Comparison of ENCODE assay signal across 9 cellular contexts in the genomic region with DNA sequence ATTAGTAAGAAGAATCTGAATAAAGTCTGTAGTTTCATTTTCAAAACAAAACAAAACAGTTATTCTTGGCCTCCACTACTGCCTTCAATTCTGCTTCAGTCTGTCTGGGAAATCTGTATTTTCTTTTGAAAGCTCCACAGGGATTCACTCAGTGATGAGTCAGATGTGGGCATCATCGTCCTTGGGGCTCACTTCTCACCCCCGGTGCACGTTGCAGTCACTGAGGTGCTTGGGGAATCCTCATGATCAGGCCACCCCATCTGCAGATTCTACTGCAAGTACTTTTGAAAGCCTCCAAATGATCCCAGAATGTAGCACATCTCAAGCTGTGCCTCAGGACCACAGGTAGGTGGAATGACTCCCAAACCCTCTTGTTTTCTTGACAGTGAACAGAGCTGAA. TPM values are rescaled to one million over a fixed set of nuclear protein-coding genes. Genes with fewer than 3 reads are reported as not detected.
DNase-seq lines count a peak whose midpoint lies in the region; ATAC-seq and TF ChIP-seq lines count a peak whose summit lies in the region.
"Had no signal": no experiment of that assay in that cellular context is flagged by ENCODE, and none has a peak within 500 bp of the region (broad histone marks: within the 10 kb centered on the region; RNA-seq: fewer than 3 reads in every experiment).

No MANE protein-coding gene starts in this region.

- WGBS in H9 (ENCODE audit: extremely low coverage, insufficient read length, low lambda C conversion rate) = no CpG with 5 or more reads among the region's 3 CpGs

- no peaks in the 10 kb centered on the region for H3K27me3 ChIP-seq in H9 (ENCODE audit: insufficient read depth, low read length)
- H3K27me3 ChIP-seq in thoracic aorta (replicated peaks; ENCODE audit: insufficient read depth) = no peaks in the 10 kb centered on the region

- peaks cover 4% of the 10 kb centered on the region for H4K20me1 ChIP-seq in H9 (ENCODE audit: control insufficient read depth, insufficient read depth, insufficient read length)

- H3K9me3 ChIP-seq in H9 (ENCODE audit: control insufficient read depth, low read depth, low read length) (no peaks in the 10 kb centered on the region), thoracic aorta (no peaks in the 10 kb centered on the region)

- no peak overlapping the region for H3K14ac ChIP-seq in H9 (ENCODE audit: insufficient read depth, low read length)

- H3K4me1 ChIP-seq in H9 (ENCODE audit: insufficient read depth, low read length) = peaks cover 4% of the 10 kb centered on the region; the same call in 1 of the 2 replicates
- H3K4me1 ChIP-seq in thoracic aorta (ENCODE audit: control insufficient read depth in 1 of 2, low read depth in 2 of 2) = peaks cover 61 to 79% of the 10 kb centered on the region in 2 donors

- peaks cover 37 to 39% of the 10 kb centered on the region in 2 experiments for H3K4me1 Mint-ChIP-seq in H9
- H3K4me1 Mint-ChIP-seq in activated T-cell treated with anti-CD3 and anti-CD28 coated beads, Interleukin-2, amount 50 U/mL, for 4 hours (ENCODE audit: low read depth) = peaks cover 91% of the 10 kb centered on the region

- no peak overlapping the region for H3K4ac ChIP-seq in H9 (ENCODE audit: low read depth, low read length)

- H3T11ph ChIP-seq in H9 (ENCODE audit: low read length) = no peak overlapping the region

- no peak overlapping the region for H3K4me2 ChIP-seq in H9 (ENCODE audit: insufficient read depth, insufficient read length, low read length)

- H2BK120ac ChIP-seq in H9 (ENCODE audit: low read depth, low read length, poor library complexity, severe bottlenecking) = no peak overlapping the region

- no peak overlapping the region for H2AFZ ChIP-seq in H9 (ENCODE audit: low read length)

- no peak for TF ChIP-seq CTCF in AG10803 (conservative IDR thresholded peaks at IDR 0.05; ENCODE audit: low read length)
- TF ChIP-seq CTCF in H9 (conservative IDR thresholded peaks at IDR 0.05) = no peak
- no peak for TF ChIP-seq CTCF in thoracic aorta (IDR thresholded peaks at IDR 0.05)

- H3K18ac ChIP-seq in H9 (ENCODE audit: insufficient read length, low read depth, low read length) = no peak overlapping the region

- no peak overlapping the region for H2BK12ac ChIP-seq in H9 (ENCODE audit: insufficient read length, low read depth, low read length)

- H3K79me1 ChIP-seq in H9 (ENCODE audit: insufficient read depth, low read depth, low read length, poor library complexity, severe bottlenecking) = peaks cover 3% of the 10 kb centered on the region

- DNase-seq in AG10803 (ENCODE audit: low read depth) (peak; percentile 75), H9 (no peak), hepatic stellate cell (ENCODE audit: low spot score) (peak; percentile 62), thoracic aorta (ENCODE audit: low spot score) (no peak), DMS 273 (lab: John Stamatoyannopoulos, UW; ENCODE audit: unreplicated experiment) (no peak)
- DNase-seq in activated T-cell treated with anti-CD3 and anti-CD28 coated beads, Interleukin-2, amount 50 U/mL, for 4 hours = no peak

- peak overlapping the region in 2 of 3 experiments; percentile 18 to 21; a peak in 1 of 7 replicates for H3K27ac Mint-ChIP-seq in H9

- H3K4me3 Mint-ChIP-seq in H9 = no peak overlapping the region
- peak overlapping the region; percentile 80 for H3K4me3 Mint-ChIP-seq in activated T-cell treated with anti-CD3 and anti-CD28 coated beads, Interleukin-2, amount 50 U/mL, for 4 hours

- peaks cover 0 to 2% (median 0%) of the 10 kb centered on the region in 3 experiments; a peak in 1 of 7 replicates for H3K36me3 Mint-ChIP-seq in H9 (ENCODE audit: insufficient read depth in 1 of 3, low read depth in 3 of 3)
- H3K36me3 Mint-ChIP-seq in activated T-cell treated with anti-CD3 and anti-CD28 coated beads, Interleukin-2, amount 50 U/mL, for 4 hours (ENCODE audit: insufficient read depth) = peaks cover 15% of the 10 kb centered on the region

- no peak overlapping the region for H2BK20ac ChIP-seq in H9 (ENCODE audit: low read depth, low read length, poor library complexity, severe bottlenecking)

- H3K23me2 ChIP-seq in H9 (ENCODE audit: insufficient read length, low read depth, low read length, poor library complexity, severe bottlenecking) = no peaks in the 10 kb centered on the region

- peaks cover 6% of the 10 kb centered on the region; the same call in 1 of the 2 replicates for H3K79me2 ChIP-seq in H9 (ENCODE audit: insufficient read depth, low read length)

- H3K36me3 ChIP-seq in thoracic aorta = no peaks in the 10 kb centered on the region

- H3K9ac ChIP-seq in H9 (ENCODE audit: extremely low read depth, insufficient read length, low read length) = no peak overlapping the region

- no peaks in the 10 kb centered on the region for H3K9me3 Mint-ChIP-seq in H9
- H3K9me3 Mint-ChIP-seq in activated T-cell treated with anti-CD3 and anti-CD28 coated beads, Interleukin-2, amount 50 U/mL, for 4 hours = no peaks in the 10 kb centered on the region

- ATAC-seq in activated T-cell treated with anti-CD3 and anti-CD28 coated beads, Interleukin-2, amount 50 U/mL, for 4 hours = peak; percentile 35
- peak; percentile 59 for ATAC-seq in thoracic aorta (ENCODE audit: insufficient number of reproducible peaks, low FRiP score, low read depth)
- ATAC-seq in GM21619 (IDR thresholded peaks at IDR 0.05; ENCODE audit: unreplicated experiment) = no peak
- no peak for ATAC-seq in HG03520 (IDR thresholded peaks at IDR 0.05; ENCODE audit: unreplicated experiment)

- no peaks in the 10 kb centered on the region for H3K27me3 Mint-ChIP-seq in H9 (ENCODE audit: low read depth)
- no peaks in the 10 kb centered on the region for H3K27me3 Mint-ChIP-seq in activated T-cell treated with anti-CD3 and anti-CD28 coated beads, Interleukin-2, amount 50 U/mL, for 4 hours (ENCODE audit: low read depth)

- peak overlapping the region; percentile 67 for H4K91ac ChIP-seq in H9 (ENCODE audit: insufficient read length, low read depth, low read length)

- H3K23ac ChIP-seq in H9 (ENCODE audit: insufficient read length, low read depth, low read length) = no peak overlapping the region

- no peak overlapping the region for H3K56ac ChIP-seq in H9 (ENCODE audit: insufficient read length, low read depth, low read length)

- H4K8ac ChIP-seq in H9 (replicated peaks; ENCODE audit: insufficient read length, low read depth, low read length) = no peak overlapping the region

- H3K4me3 ChIP-seq in AG10803 (ENCODE audit: low read length) = peak overlapping the region; percentile 32
- H3K4me3 ChIP-seq in thoracic aorta = peak overlapping the region; percentile 56

- no peak overlapping the region for H3K27ac ChIP-seq in H9 (ENCODE audit: insufficient read length, low read depth, low read length)
- peak overlapping the region; percentile 63 to 88 for H3K27ac ChIP-seq in thoracic aorta
- H3K27ac ChIP-seq: epithelial cell of prostate had no signal

- no peak overlapping the region for H4K5ac ChIP-seq in H9 (ENCODE audit: insufficient read length, low read depth, low read length)

- H2AK5ac ChIP-seq in H9 (ENCODE audit: insufficient read length, low read length) = no peak overlapping the region

- H2BK5ac ChIP-seq in H9 (ENCODE audit: insufficient read length, low read length) = no peak overlapping the region

- no peak overlapping the region for H2BK15ac ChIP-seq in H9 (ENCODE audit: low read depth, low read length)

RNA-seq across cellular contexts. Expression of gene LPIN2, which starts 34.3 kb away (rescaled TPM):
- total RNA-seq in H9 (2021) = 9.2 and 9.9 TPM in 2 replicates
- 10 to 100 TPM; 55.5 to 66.6 (median 60.6) TPM for total RNA-seq in activated T-cell treated with anti-CD3 and anti-CD28 coated beads, Interleukin-2, amount 50 U/mL, for 4 hours
- 10 to 100 TPM; 30.6 to 42.3 TPM for total RNA-seq in thoracic aorta

Comparison
In these comparisons a context has a peak if more than half of its experiments do, and no peak if none do; other contexts are left out.
1. DNase-seq: peak in AG10803 (single experiment) and hepatic stellate cell (single experiment); none in H9 (single experiment), activated T-cell treated with anti-CD3 and anti-CD28 coated beads, Interleukin-2, amount 50 U/mL, for 4 hours (single experiment), thoracic aorta (single experiment) and DMS 273 (single experiment).
2. ATAC-seq: peak in activated T-cell treated with anti-CD3 and anti-CD28 coated beads, Interleukin-2, amount 50 U/mL, for 4 hours (2 of 2) and thoracic aorta (single experiment); none in GM21619 (single experiment) and HG03520 (single experiment).